ENCODE assay signal across 33 cellular contexts in genomic region chr2:176390276-176390675, GRCh38.
DNase-seq lines count a peak whose midpoint lies in the region; ATAC-seq, FAIRE-seq and TF ChIP-seq lines count a peak whose summit lies in the region.
"Had no signal": no experiment of that assay in that cellular context is flagged by ENCODE, and none has a peak within 500 bp of the region (broad histone marks: within the 10 kb centered on the region; RNA-seq: fewer than 3 reads in every experiment).

No MANE protein-coding gene starts in this region.

- H3K36me3 ChIP-seq in GM23248 (ENCODE audit: low read depth) (no peaks in the 10 kb centered on the region), ascending aorta (no peaks in the 10 kb centered on the region), uterus (no peaks in the 10 kb centered on the region)
- H3K36me3 ChIP-seq: BE2C, right lobe of liver had no signal

- no peaks in the 10 kb centered on the region for H3K79me2 ChIP-seq in GM23248 (ENCODE audit: insufficient read depth)

- DNase-seq in GM23248 (peak; percentile 51), ascending aorta (ENCODE audit: low spot score in 2 of 2) (no peak), iris pigment epithelial cell (ENCODE audit: low read depth) (peak; percentile 18), uterus (no peak), frontal cortex (ENCODE audit: low spot score in 2 of 2) (no peak)
- DNase-seq: activated CD4-positive, alpha-beta memory T cell treated with anti-CD3 and anti-CD28 coated beads, Interleukin-2, amount 10 ng/mL, durations not matched to agents 7 days and 5 days; activated CD4-positive, CD25-positive, alpha-beta regulatory T cell treated with anti-CD3 and anti-CD28 coated beads, Interleukin-2, amount 50 U/mL, for 72 hours; activated CD8-positive, alpha-beta memory T cell treated with anti-CD3 and anti-CD28 coated beads, Interleukin-2, amount 50 U/mL, for 48 hours; BE2C; CD8-positive, alpha-beta memory T cell; central memory CD4-positive, alpha-beta T cell; DMS153; dorsolateral prefrontal cortex; head of caudate nucleus; kidney glomerular epithelial cell; MM.1S; NCI-H1417 treated with DMSO at 0.1 percent for 48 hours; NCI-H2081 treated with DMSO at 0.1 percent for 48 hours; NCI-H345; posterior cingulate gyrus; right lobe of liver; stimulated activated CD4-positive, alpha-beta T cell treated with anti-CD3 and anti-CD28 coated beads, Interleukin-4, amount 100 ng/mL, for 24 hours; substantia nigra; T-helper 17 cell had no signal

- H3K27me3 ChIP-seq in GM23248 (replicated peaks; ENCODE audit: insufficient read depth): no peaks in the 10 kb centered on the region
- no peaks in the 10 kb centered on the region for H3K27me3 ChIP-seq in ascending aorta
- no peaks in the 10 kb centered on the region for H3K27me3 ChIP-seq in uterus
- H3K27me3 ChIP-seq: BE2C, dorsolateral prefrontal cortex, right lobe of liver had no signal

- in situ Hi-C loops in GM23248 (cut with MboI): no loop called here

- ATAC-seq in GM21529 (IDR thresholded peaks at IDR 0.05; ENCODE audit: unreplicated experiment) (no peak), GM19455 (IDR thresholded peaks at IDR 0.05; ENCODE audit: unreplicated experiment) (no peak)
- ATAC-seq: activated T-helper 17 cell treated with anti-CD3 and anti-CD28 coated beads, Interleukin-2, amount 50 U/mL, for 72 hours; HCT116; K562; stimulated activated effector memory CD8-positive, alpha-beta T cell treated with anti-CD3 and anti-CD28 coated beads, Interleukin-12 subunit alpha, Interleukin-12 subunit beta, amount 100 ng/mL, for 72 hours; T-helper 17 cell had no signal

- H3F3A ChIP-seq in GM23248 (ENCODE audit: insufficient read depth): peaks cover 6% of the 10 kb centered on the region; the same call in 1 of the 2 replicates

- H3K4me1 ChIP-seq in GM23248 (ENCODE audit: insufficient read depth) (peaks cover 15% of the 10 kb centered on the region), ascending aorta (peaks cover 0 to 22% of the 10 kb centered on the region in 2 donors), uterus (peaks cover 0 to 3% of the 10 kb centered on the region in 2 donors)
- H3K4me1 ChIP-seq: BE2C had no signal

- peak overlapping the region; percentile 17 for H3K4me2 ChIP-seq in GM23248 (ENCODE audit: unreplicated experiment)

- H3K9ac ChIP-seq in GM23248: no peak overlapping the region

- no peak for FAIRE-seq in frontal cortex (lab: Jason Lieb, UNC)
- FAIRE-seq: G401.6, K562 had no signal

- H3K4me3 ChIP-seq in GM23248 (no peak overlapping the region), ascending aorta (no peak overlapping the region), uterus (no peak overlapping the region)
- H3K4me3 ChIP-seq: dorsolateral prefrontal cortex, K562, lung, right lobe of liver, SK-N-MC had no signal

- peak overlapping the region; percentile 31; the same call in 1 of the 2 replicates for H2AFZ ChIP-seq in GM23248

- intact Hi-C loops in ascending aorta (cut with DNase I) (loop anchor here (5.0 kb wide), 1 partner anchor 253 kb away; no protein-coding TSS in a partner anchor), uterus (cut with DNase I; ENCODE audit: low total_unique reads) (no loop called here)

- TF ChIP-seq CTCF in ascending aorta (IDR thresholded peaks at IDR 0.05): no peak
- TF ChIP-seq CTCF in uterus (IDR thresholded peaks at IDR 0.05): no peak

- WGBS in GM23248 (ENCODE audit: low coverage in 1 of 2, low lambda C conversion rate in 2 of 2, missing lambda C conversion rate in 2 of 2), 2 experiments: 8 to 9% methylated on average over 1 of the region's 1 CpG

- TF ChIP-seq POLR2A in uterus (IDR thresholded peaks at IDR 0.05): no peak

- H3K9me2 ChIP-seq in GM23248 (ENCODE audit: insufficient read depth): no peaks in the 10 kb centered on the region

- no peaks in the 10 kb centered on the region for H4K20me1 ChIP-seq in GM23248 (ENCODE audit: insufficient read depth)

- H3K9me3 ChIP-seq in GM23248 (ENCODE audit: low read depth) (no peaks in the 10 kb centered on the region), ascending aorta (no peaks in the 10 kb centered on the region), uterus (no peaks in the 10 kb centered on the region)
- H3K9me3 ChIP-seq: BE2C, right lobe of liver had no signal

- H3K27ac ChIP-seq in GM23248 (no peak overlapping the region), ascending aorta (peak overlapping the region; percentile 19 to 66), uterus (no peak overlapping the region)

Comparison
In these comparisons a context has a peak if more than half of its experiments do, and no peak if none do; other contexts are left out.
1. DNase-seq: peak in GM23248 (single experiment) and iris pigment epithelial cell (single experiment); none in ascending aorta (0 of 2), uterus (0 of 2) and frontal cortex (0 of 2).
2. H3K27ac ChIP-seq: peak in ascending aorta (2 of 2); none in GM23248 (single experiment) and uterus (0 of 2).